In the genomic region with DNA sequence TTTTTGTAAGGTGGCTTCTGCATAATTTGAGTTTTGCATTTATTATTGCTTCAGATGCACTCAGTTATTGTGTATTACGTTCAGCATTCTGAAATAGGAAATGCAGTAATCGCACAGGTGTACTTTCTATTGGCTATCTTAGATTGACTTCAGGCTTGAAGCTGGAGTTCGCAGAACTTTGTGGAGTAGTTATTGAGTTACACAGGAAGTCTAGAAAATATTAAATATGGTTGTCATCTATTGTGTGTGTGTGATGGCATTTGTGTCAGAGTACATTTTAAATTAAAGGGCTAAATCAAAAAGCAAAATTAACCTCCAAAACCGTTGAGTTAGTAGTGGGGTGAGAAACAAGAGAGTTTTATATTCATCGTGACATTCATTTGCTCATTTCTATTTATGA, we compare ENCODE assay signal across 8 cellular contexts. TPM values are rescaled to one million over a fixed set of nuclear protein-coding genes. Genes with fewer than 3 reads are reported as not detected.
DNase-seq lines count a peak whose midpoint lies in the region; ATAC-seq and TF ChIP-seq lines count a peak whose summit lies in the region.

No MANE protein-coding gene starts in this region.

- H3K36me3 ChIP-seq in CD4-positive, alpha-beta memory T cell (ENCODE audit: insufficient read depth, low read length) = no peaks in the 10 kb centered on the region
- H3K36me3 ChIP-seq in MG63 (peaks cover 50% of the 10 kb centered on the region), muscle layer of colon (ENCODE audit: insufficient read depth, low read length) (no peaks in the 10 kb centered on the region)

- H3K4me1 Mint-ChIP-seq in CD4-positive, alpha-beta memory T cell = peaks cover 31 to 65% (median 43%) of the 10 kb centered on the region in 4 donors
- peaks cover 42% of the 10 kb centered on the region for H3K4me1 Mint-ChIP-seq in brain

- no peak for TF ChIP-seq CTCF in brain (conservative IDR thresholded peaks at IDR 0.05)

- no peaks in the 10 kb centered on the region for H3K9me3 ChIP-seq in CD4-positive, alpha-beta memory T cell (ENCODE audit: control insufficient read depth in 1 of 2, low read length in 2 of 2)
- H3K9me3 ChIP-seq in MG63 (peaks cover 6% of the 10 kb centered on the region), muscle layer of colon (ENCODE audit: low read length) (no peaks in the 10 kb centered on the region)

- H3K27me3 ChIP-seq in CD4-positive, alpha-beta memory T cell (ENCODE audit: insufficient read depth, low read length) = no peaks in the 10 kb centered on the region
- H3K27me3 ChIP-seq in MG63 (no peaks in the 10 kb centered on the region), muscle layer of colon (ENCODE audit: control insufficient read depth in 1 of 2, insufficient read depth in 2 of 2, low read length in 2 of 2) (no peaks in the 10 kb centered on the region)

- POLR2A ChIA-PET in CD4-positive, alpha-beta memory T cell (lab: Charles Lee; ENCODE audit: partially characterized antibody) = interaction anchor here (0.6 to 8.6 kb wide), 4 partner anchors 9 to 518 kb away, joined by 3 to 89 read pairs (median 34); partner anchors contain the start of gene SCAF11

- peak overlapping the region; percentile 87 to 97 (median 95) for H3K27ac Mint-ChIP-seq in CD4-positive, alpha-beta memory T cell
- H3K27ac Mint-ChIP-seq in brain = peak overlapping the region; percentile 68 to 98 (median 87)

- H3K9me3 Mint-ChIP-seq in CD4-positive, alpha-beta memory T cell = peaks cover 0 to 5% (median 0%) of the 10 kb centered on the region in 8 donors
- H3K9me3 Mint-ChIP-seq in brain = peaks cover 6 to 17% (median 12%) of the 10 kb centered on the region in 5 experiments

- H3K27me3 Mint-ChIP-seq in CD4-positive, alpha-beta memory T cell = no peaks in the 10 kb centered on the region
- H3K27me3 Mint-ChIP-seq in brain = peaks cover 11% of the 10 kb centered on the region

- intact Hi-C loops in CD4-positive, alpha-beta memory T cell (cut with micrococcal nuclease) = no loop called here

- CTCF ChIA-PET in CD4-positive, alpha-beta memory T cell (lab: Charles Lee; ENCODE audit: partially characterized antibody) = interaction anchor here (4.4 kb wide), 1 partner anchor 13 kb away, joined by 18 read pairs; no protein-coding TSS in a partner anchor

- H3K4me3 ChIP-seq in CD4-positive, alpha-beta memory T cell (ENCODE audit: low read length in 2 of 2) = peak overlapping the region; percentile 0 to 17
- H3K4me3 ChIP-seq in MG63 (peak overlapping the region; percentile 88), muscle layer of colon (ENCODE audit: low read depth in 1 of 2, low read length in 2 of 2) (peak overlapping the region in 1 of 2 donors; percentile 33)

- H3K27ac ChIP-seq in CD4-positive, alpha-beta memory T cell (ENCODE audit: low read depth, low read length) = peak overlapping the region; percentile 98
- peak overlapping the region; percentile 94 for H3K27ac ChIP-seq in muscle layer of colon (ENCODE audit: low read depth, low read length)

- peak overlapping the region; percentile 63 to 91 (median 86) for H3K4me3 Mint-ChIP-seq in CD4-positive, alpha-beta memory T cell
- peak overlapping the region; percentile 88 to 98 (median 92) for H3K4me3 Mint-ChIP-seq in brain

- peak in 4 of 5 donors; percentile 43 to 52 (median 48) for DNase-seq in CD4-positive, alpha-beta memory T cell
- DNase-seq in MG63 (no peak), NCI-H2196 treated with DMSO at 0.1 percent for 48 hours (lab: John Stamatoyannopoulos, UW; ENCODE audit: unreplicated experiment) (no peak)

- peak overlapping the region; percentile 7 for H3K9ac ChIP-seq in muscle layer of colon (ENCODE audit: low read length)

- peaks cover 51% of the 10 kb centered on the region for H3K4me1 ChIP-seq in CD4-positive, alpha-beta memory T cell (ENCODE audit: insufficient read depth, low read length)
- H3K4me1 ChIP-seq in muscle layer of colon (ENCODE audit: insufficient read depth, low read length) = peaks cover 24% of the 10 kb centered on the region

- ATAC-seq in HG03442 (IDR thresholded peaks at IDR 0.05; ENCODE audit: unreplicated experiment) (no peak), HG03520 (IDR thresholded peaks at IDR 0.05; ENCODE audit: unreplicated experiment) (no peak), GM21786 (IDR thresholded peaks at IDR 0.05; ENCODE audit: unreplicated experiment) (no peak)

- peaks cover 10 to 41% of the 10 kb centered on the region in 2 donors for H3K36me3 Mint-ChIP-seq in CD4-positive, alpha-beta memory T cell
- peaks cover 40% of the 10 kb centered on the region for H3K36me3 Mint-ChIP-seq in brain

RNA-seq across cellular contexts. Expression of gene ARID2, which starts 2.7 kb away (rescaled TPM):
- 10 to 100 TPM; 51.1 to 51.8 TPM for total RNA-seq in CD4-positive, alpha-beta memory T cell
- 10 to 100 TPM in 1 of 2 donors, 1 to 10 TPM in 1; 6.3 to 12.7 TPM for polyA plus RNA-seq in CD4-positive, alpha-beta memory T cell
- total RNA-seq in MG63 (2014; rRNA removed; shearing (Covaris generic); ENCODE audit: low replicate concordance) = 8.8 and 10.5 TPM in 2 replicates
- polyA plus RNA-seq in brain (ENCODE audit: insufficient read depth, low read depth, low replicate concordance) = 8.6 TPM

Comparison
In these comparisons a context has a peak if more than half of its experiments do, and no peak if none do; other contexts are left out.
1. DNase-seq: peak in CD4-positive, alpha-beta memory T cell (4 of 5); none in MG63 (single experiment) and NCI-H2196 treated with DMSO at 0.1 percent for 48 hours (single experiment).